1 cellular context compared by ENCODE assay signal in the genomic region with DNA sequence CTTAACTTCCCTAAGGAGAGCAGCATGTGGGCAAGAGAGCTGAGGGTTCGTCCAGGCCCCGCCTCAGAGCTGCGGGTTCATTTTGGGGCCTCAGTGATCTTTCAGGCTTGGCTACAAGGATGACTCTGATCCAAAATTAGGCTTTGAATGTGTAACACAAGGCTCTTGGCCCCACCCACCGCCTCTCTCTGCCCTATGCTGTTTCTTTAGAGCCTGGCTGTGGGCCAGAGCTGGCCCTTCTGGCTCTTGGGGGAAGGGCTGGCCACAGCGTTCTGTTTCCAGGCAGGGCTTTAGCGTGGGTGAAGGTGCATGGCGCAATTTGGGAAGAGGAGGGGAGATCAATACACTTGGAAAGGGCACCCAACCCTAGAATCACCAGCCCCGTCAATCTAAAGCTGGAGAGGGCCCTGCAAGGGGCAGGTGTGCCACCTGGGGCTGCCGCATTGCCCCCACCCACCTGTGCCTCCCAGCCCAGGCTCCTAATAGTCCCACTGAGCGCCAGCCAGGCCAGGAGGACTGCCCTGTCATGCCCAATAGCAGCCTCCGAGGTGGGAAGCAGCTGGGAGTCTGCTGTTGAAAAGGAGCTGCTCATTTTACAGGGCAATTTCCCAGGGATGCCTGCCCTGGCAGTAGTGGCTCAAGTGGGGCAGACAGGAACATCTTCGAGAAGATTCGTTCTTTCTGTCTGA.
TF ChIP-seq lines count a peak whose summit lies in the region.

No MANE protein-coding gene starts in this region.

TF ChIP-seq in A549, 52 proteins besides CTCF, POLR2A, EP300 and RAD21 (continued from another document):
- no peak for TF ChIP-seq REST (IDR thresholded peaks at IDR 0.05)
- TF ChIP-seq BHLHE40 (IDR thresholded peaks at IDR 0.05; ENCODE audit: low read depth, low read length), result no peak
- TF ChIP-seq FOSL2 (IDR thresholded peaks at IDR 0.05), result no peak
- TF ChIP-seq FOSL2 (CRISPR knock-in tag; IDR thresholded peaks at IDR 0.05), result no peak
- TF ChIP-seq EHF (CRISPR knock-in tag; IDR thresholded peaks at IDR 0.05), result no peak
- TF ChIP-seq SMC3 (IDR thresholded peaks at IDR 0.05), result no peak
- TF ChIP-seq, protein P1, sequence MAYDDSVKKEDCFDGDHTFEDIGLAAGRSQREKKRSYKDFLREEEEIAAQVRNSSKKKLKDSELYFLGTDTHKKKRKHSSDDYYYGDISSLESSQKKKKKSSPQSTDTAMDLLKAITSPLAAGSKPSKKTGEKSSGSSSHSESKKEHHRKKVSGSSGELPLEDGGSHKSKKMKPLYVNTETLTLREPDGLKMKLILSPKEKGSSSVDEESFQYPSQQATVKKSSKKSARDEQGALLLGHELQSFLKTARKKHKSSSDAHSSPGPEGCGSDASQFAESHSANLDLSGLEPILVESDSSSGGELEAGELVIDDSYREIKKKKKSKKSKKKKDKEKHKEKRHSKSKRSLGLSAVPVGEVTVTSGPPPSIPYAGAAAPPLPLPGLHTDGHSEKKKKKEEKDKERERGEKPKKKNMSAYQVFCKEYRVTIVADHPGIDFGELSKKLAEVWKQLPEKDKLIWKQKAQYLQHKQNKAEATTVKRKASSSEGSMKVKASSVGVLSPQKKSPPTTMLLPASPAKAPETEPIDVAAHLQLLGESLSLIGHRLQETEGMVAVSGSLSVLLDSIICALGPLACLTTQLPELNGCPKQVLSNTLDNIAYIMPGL (CRISPR knock-in tag; IDR thresholded peaks at IDR 0.05; ENCODE audit: borderline replicate concordance), result no peak
- no peak for TF ChIP-seq ZSCAN20 (CRISPR knock-in tag; IDR thresholded peaks at IDR 0.05)
